Comparison of ENCODE assay signal across 30 cellular contexts in genomic region chr12:108364879-108365278, GRCh38. TPM values are rescaled to one million over a fixed set of nuclear protein-coding genes. Genes with fewer than 3 reads are reported as not detected.
"Had no signal": no experiment of that assay in that cellular context is flagged by ENCODE, and none has a peak within 500 bp of the region (broad histone marks: within the 10 kb centered on the region; RNA-seq: fewer than 3 reads in every experiment).

No MANE protein-coding gene starts in this region.

- H3K36me3 ChIP-seq: brain microvascular endothelial cell, esophagus muscularis mucosa, gastrocnemius medialis, heart left ventricle had no signal

- ATAC-seq: activated CD4-positive, alpha-beta T cell treated with anti-CD3 and anti-CD28 coated beads for 36 hours; activated T-cell treated with anti-CD3 and anti-CD28 coated beads, Interleukin-2, amount 50 U/mL, for 72 hours; effector memory CD8-positive, alpha-beta T cell; foreskin keratinocyte; gastrocnemius medialis; heart left ventricle had no signal

- FAIRE-seq: astrocyte, bronchial epithelial cell, colon had no signal

- H3K27ac ChIP-seq: brain microvascular endothelial cell, esophagus muscularis mucosa, foreskin keratinocyte, gastrocnemius medialis, heart left ventricle had no signal

- H3K4me3 ChIP-seq: esophagus muscularis mucosa, gastrocnemius medialis, heart left ventricle had no signal

- H3K27me3 ChIP-seq: brain microvascular endothelial cell, foreskin keratinocyte, gastrocnemius medialis, heart left ventricle had no signal

- H3K9me3 ChIP-seq: esophagus muscularis mucosa, gastrocnemius medialis, heart left ventricle had no signal

- DNase-seq: activated CD4-positive, alpha-beta memory T cell treated with anti-CD3 and anti-CD28 coated beads, Interleukin-2, amount 10 ng/mL, durations not matched to agents 7 days and 5 days; activated CD4-positive, alpha-beta T cell treated with anti-CD3 and anti-CD28 coated beads for 36 hours; activated CD4-positive, alpha-beta T cell treated with anti-CD3 and anti-CD28 coated beads, Interleukin-2, amount 10 ng/mL, durations not matched to agents 24 days and 14 days; activated CD4-positive, CD25-positive, alpha-beta regulatory T cell; activated CD4-positive, CD25-positive, alpha-beta regulatory T cell treated with anti-CD3 and anti-CD28 coated beads, Interleukin-2, amount 50 U/mL, for 72 hours; activated CD8-positive, alpha-beta memory T cell treated with anti-CD3 and anti-CD28 coated beads, Interleukin-2, amount 50 U/mL, for 48 hours; activated gamma-delta T cell treated with Interleukin-2 at 50 U/mL for 16 hours; activated naive CD4-positive, alpha-beta T cell treated with anti-CD3 and anti-CD28 coated beads, Interleukin-2, amount 50 U/mL, for 16 hours; activated naive CD4-positive, alpha-beta T cell treated with Interleukin-2 at 50 U/mL for 16 hours; activated T-cell treated with anti-CD3 and anti-CD28 coated beads for 4 hours; activated T-cell treated with anti-CD3 and anti-CD28 coated beads, Interleukin-2, amount 50 U/mL, for 24 hours; activated T-cell treated with anti-CD3 and anti-CD28 coated beads, Interleukin-2, amount 50 U/mL, for 72 hours; amniotic stem cell; anterior cingulate cortex; brain microvascular endothelial cell; cortex of kidney; dermis blood vessel endothelial cell; effector CD4-positive, alpha-beta T cell; effector memory CD8-positive, alpha-beta T cell; erythroblast; foreskin keratinocyte; gastrocnemius medialis; glutamatergic neuron; heart left ventricle; T-helper 2 cell had no signal

- H3K4me1 ChIP-seq: esophagus muscularis mucosa, foreskin keratinocyte, gastrocnemius medialis had no signal

RNA-seq across cellular contexts. Expression of gene CMKLR1, which starts 25.8 kb away (rescaled TPM):
- total RNA-seq: activated CD4-positive, alpha-beta memory T cell treated with anti-CD3 and anti-CD28 coated beads, Interleukin-2, amount 10 ng/mL, durations not matched to agents 7 days and 5 days; activated CD4-positive, alpha-beta T cell treated with anti-CD3 and anti-CD28 coated beads for 36 hours; activated CD4-positive, alpha-beta T cell treated with anti-CD3 and anti-CD28 coated beads, Interleukin-2, amount 10 ng/mL, durations not matched to agents 24 days and 14 days; activated T-cell treated with anti-CD3 and anti-CD28 coated beads, Interleukin-2, amount 50 U/mL, for 72 hours; bronchial epithelial cell; foreskin keratinocyte; T-helper 1 cell treated with Interleukin-12 subunit alpha and Interleukin-12 subunit beta and Interleukin-4 antibody, amounts not matched to agents 30 ng/mL and 1 ng/mL, for 36 hours had no signal
- polyA plus RNA-seq: foreskin keratinocyte had no signal
